Comparison of ENCODE assay signal across 22 cellular contexts in genomic region chr1:43439781-43440180, GRCh38. TPM values are rescaled to one million over a fixed set of nuclear protein-coding genes. Genes with fewer than 3 reads are reported as not detected.
A peak's percentile ranks its signal among the peaks of the same experiment; 100 is the strongest.
DNase-seq lines count a peak whose midpoint lies in the region; ATAC-seq, FAIRE-seq and TF ChIP-seq lines count a peak whose summit lies in the region.
"Had no signal": no experiment of that assay in that cellular context is flagged by ENCODE, and none has a peak within 500 bp of the region (broad histone marks: within the 10 kb centered on the region; RNA-seq: fewer than 3 reads in every experiment).

No MANE protein-coding gene starts in this region.

- no peak overlapping the region for H3K4me3 ChIP-seq in kidney (ENCODE audit: low read length in 2 of 2)
- H3K4me3 ChIP-seq in upper lobe of right lung = no peak overlapping the region
- H3K4me3 ChIP-seq: A549, cardiac muscle cell, SJSA1, thyroid gland had no signal

- no peak overlapping the region for H3K27ac ChIP-seq in kidney (ENCODE audit: low read depth in 2 of 2, low read length in 2 of 2)
- no peak overlapping the region for H3K27ac ChIP-seq in upper lobe of right lung
- H3K27ac ChIP-seq: A549, cardiac muscle cell, SJSA1, thyroid gland, VCaP had no signal

- H3K9ac ChIP-seq in kidney (ENCODE audit: low read length in 2 of 2) = no peak overlapping the region

- H3K27me3 ChIP-seq in upper lobe of right lung = no peaks in the 10 kb centered on the region
- H3K27me3 ChIP-seq: BE2C, cardiac muscle cell, SJSA1, thyroid gland had no signal

- no peak for FAIRE-seq in kidney (lab: Jason Lieb, UNC)
- FAIRE-seq: A549, H1 had no signal

- H3K4me1 ChIP-seq in kidney (ENCODE audit: control insufficient read depth in 1 of 2, insufficient read depth in 1 of 2, low read depth in 1 of 2, low read length in 2 of 2) (peaks cover 6 to 10% of the 10 kb centered on the region in 2 donors), upper lobe of right lung (peaks cover 6% of the 10 kb centered on the region)
- H3K4me1 ChIP-seq: A549, BE2C, SJSA1, thyroid gland had no signal

- H3K9me3 ChIP-seq in kidney (ENCODE audit: control insufficient read depth in 1 of 2, low read length in 2 of 2) (no peaks in the 10 kb centered on the region), upper lobe of right lung (no peaks in the 10 kb centered on the region)
- H3K9me3 ChIP-seq: A549, BE2C, SJSA1, thyroid gland had no signal

- H3K36me3 ChIP-seq in kidney (ENCODE audit: control insufficient read depth in 1 of 2, insufficient read depth in 2 of 2, low read length in 2 of 2) (peaks cover 45 to 70% of the 10 kb centered on the region in 2 donors), upper lobe of right lung (peaks cover 82% of the 10 kb centered on the region)
- H3K36me3 ChIP-seq: BE2C had no signal

- DNase-seq in NCI-H1436 (lab: John Stamatoyannopoulos, UW) (peak; percentile 84), NCI-H1436 treated with DMSO at 0.1 percent for 48 hours (lab: John Stamatoyannopoulos, UW) (no peak), cardiac septum (ENCODE audit: low spot score) (peak; percentile 49), Right ventricle myocardium inferior (ENCODE audit: missing footprints) (no peak), kidney (peak; percentile 48), SHP77 (lab: John Stamatoyannopoulos, UW) (no peak), upper lobe of right lung (no peak), SW 1271 (lab: John Stamatoyannopoulos, UW) (no peak)
- DNase-seq: activated CD4-positive, alpha-beta T cell treated with anti-CD3 and anti-CD28 coated beads, Interleukin-2, amount 50 U/mL, for 4 hours; activated gamma-delta T cell treated with Interleukin-2 at 50 U/mL for 16 hours; amygdala; BE2C; retina; stimulated activated CD4-positive, alpha-beta T cell treated with anti-CD3 and anti-CD28 coated beads, Interleukin-4, amount 100 ng/mL, for 24 hours; stimulated activated naive CD8-positive, alpha-beta T cell treated with anti-CD3 and anti-CD28 coated beads, Interleukin-15, Interleukin-2, amounts not matched to agents 100 U/mL and 50 U/mL, for 24 hours; thyroid gland had no signal

- ATAC-seq in Right ventricle myocardium inferior (no peak), upper lobe of right lung (no peak)
- ATAC-seq: naive thymus-derived CD8-positive, alpha-beta T cell; stimulated activated naive CD8-positive, alpha-beta T cell treated with anti-CD3 and anti-CD28 coated beads, Interleukin-15, Interleukin-2, amounts not matched to agents 100 U/mL and 50 U/mL, for 24 hours had no signal

- intact Hi-C loops in cardiac septum (cut with DNase I) (no loop called here), Right ventricle myocardium inferior (cut with DNase I) (no loop called here), kidney (cut with DNase I) (no loop called here), upper lobe of right lung (cut with DNase I) (no loop called here)

- TF ChIP-seq CTCF in kidney (IDR thresholded peaks at IDR 0.05; ENCODE audit: borderline replicate concordance, extremely low read depth, insufficient read depth) (no peak), upper lobe of right lung (IDR thresholded peaks at IDR 0.05) (no peak)

RNA-seq across cellular contexts. Expression of gene HYI, which starts 13.9 kb away (rescaled TPM):
- total RNA-seq in cardiac septum (26.3 TPM), Right ventricle myocardium inferior (20.2 TPM), kidney (50.5 TPM), upper lobe of right lung (72.6 TPM)
- polyA plus RNA-seq in kidney (ENCODE audit: insufficient read depth, low read depth, low replicate concordance) = 91.2 TPM

RNA-seq across cellular contexts. Expression of gene SZT2, which starts 50.1 kb away (rescaled TPM):
- total RNA-seq in cardiac septum = 35.7 TPM
- 22.5 TPM for total RNA-seq in Right ventricle myocardium inferior
- 66.8 TPM for total RNA-seq in kidney
- 10.4 TPM for polyA plus RNA-seq in kidney (ENCODE audit: insufficient read depth, low read depth, low replicate concordance)
- total RNA-seq in upper lobe of right lung = 70.4 TPM

RNA-seq across cellular contexts. Expression of gene MED8, which starts 50.2 kb away (rescaled TPM):
- 17.9 TPM for total RNA-seq in cardiac septum
- 18.0 TPM for total RNA-seq in Right ventricle myocardium inferior
- 36.5 TPM for total RNA-seq in kidney
- 44.3 TPM for polyA plus RNA-seq in kidney (ENCODE audit: insufficient read depth, low read depth, low replicate concordance)
- total RNA-seq in upper lobe of right lung = 37.3 TPM

Comparison
In these comparisons a context has a peak if more than half of its experiments do, and no peak if none do; other contexts are left out.
1. DNase-seq: peak in NCI-H1436 (single experiment), cardiac septum (single experiment) and kidney (single experiment); none in NCI-H1436 treated with DMSO at 0.1 percent for 48 hours (single experiment), Right ventricle myocardium inferior (single experiment), SHP77 (0 of 2), upper lobe of right lung (single experiment) and SW 1271 (0 of 2).